In the genomic region with DNA sequence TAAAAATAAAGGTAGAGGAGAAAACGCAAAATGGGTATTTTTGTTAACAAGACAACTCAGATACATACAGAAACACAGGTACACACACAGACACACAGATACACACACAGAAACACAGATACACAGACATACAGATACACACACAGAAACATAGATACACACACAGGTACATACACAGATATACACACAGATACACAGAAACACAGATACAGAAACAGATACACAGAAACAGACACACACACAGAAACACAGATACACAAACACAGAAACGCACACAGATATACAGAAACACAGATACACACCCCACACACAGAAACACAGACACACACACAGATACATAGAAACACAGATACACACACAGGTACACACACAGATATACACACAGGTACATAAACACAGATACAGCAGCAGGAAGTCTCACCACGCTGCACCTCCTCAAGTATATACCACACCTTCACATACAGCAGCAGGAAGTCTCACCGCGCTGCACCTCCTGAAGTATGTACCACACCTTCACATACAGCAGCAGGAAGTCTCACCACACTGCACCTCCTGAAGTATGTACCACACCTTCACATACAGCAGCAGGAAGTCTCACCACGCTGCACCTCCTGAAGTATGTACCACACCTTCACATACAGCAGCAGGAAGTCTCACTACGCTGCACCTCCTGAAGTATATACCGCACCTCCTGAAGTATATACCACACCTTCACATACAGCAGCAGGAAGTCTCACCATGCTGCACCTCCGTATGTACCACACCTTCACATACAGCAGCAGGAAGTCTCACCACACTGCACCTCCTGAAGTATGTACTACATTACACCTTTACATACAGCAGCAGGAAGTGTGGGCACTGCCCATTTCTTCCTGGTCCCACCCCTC, we compare ENCODE assay signal across 10 cellular contexts.
DNase-seq lines count a peak whose midpoint lies in the region; ATAC-seq and TF ChIP-seq lines count a peak whose summit lies in the region.
"Had no signal": no experiment of that assay in that cellular context is flagged by ENCODE, and none has a peak within 500 bp of the region (broad histone marks: within the 10 kb centered on the region; RNA-seq: fewer than 3 reads in every experiment).

No MANE protein-coding gene starts in this region.

- peaks cover 55% of the 10 kb centered on the region for H3K36me3 Mint-ChIP-seq in T-helper 1 cell treated with Interleukin-12 subunit alpha and Interleukin-12 subunit beta and Interleukin-4 antibody, amounts not matched to agents 30 μg/mL and 1 μg/mL, for 36 hours (ENCODE audit: low read depth)
- no peaks in the 10 kb centered on the region for H3K36me3 Mint-ChIP-seq in glutamatergic neuron (ENCODE audit: unreplicated experiment)

- no peaks in the 10 kb centered on the region for H3K27me3 Mint-ChIP-seq in T-helper 1 cell treated with Interleukin-12 subunit alpha and Interleukin-12 subunit beta and Interleukin-4 antibody, amounts not matched to agents 30 μg/mL and 1 μg/mL, for 36 hours (ENCODE audit: low read depth)
- peaks cover 3% of the 10 kb centered on the region for H3K27me3 Mint-ChIP-seq in glutamatergic neuron (ENCODE audit: unreplicated experiment)

- no peak overlapping the region for H3K4me3 Mint-ChIP-seq in T-helper 1 cell treated with Interleukin-12 subunit alpha and Interleukin-12 subunit beta and Interleukin-4 antibody, amounts not matched to agents 30 μg/mL and 1 μg/mL, for 36 hours
- no peak overlapping the region for H3K4me3 Mint-ChIP-seq in glutamatergic neuron (ENCODE audit: unreplicated experiment)
- H3K4me3 Mint-ChIP-seq: nephron had no signal

- DNase-seq in activated T-cell treated with anti-CD3 and anti-CD28 coated beads, Interleukin-2, amount 50 U/mL, for 1 hour: peak; percentile 17
- DNase-seq in activated T-cell treated with anti-CD3 and anti-CD28 coated beads for 4 hours (no peak), glutamatergic neuron (peak; percentile 3), substantia nigra (lab: John Stamatoyannopoulos, UW) (no peak), medulla oblongata (ENCODE audit: extremely low spot score) (no peak), NCI-H1092 (lab: John Stamatoyannopoulos, UW) (no peak)
- DNase-seq: NCI-H748 treated with DMSO at 0.1 percent for 48 hours had no signal

- TF ChIP-seq CTCF in glutamatergic neuron (IDR thresholded peaks at IDR 0.05; ENCODE audit: partially characterized antibody, unreplicated experiment): no peak

- H3K27ac ChIP-seq in substantia nigra (ENCODE audit: low read depth, low read length, poor library complexity, severe bottlenecking): peak overlapping the region; percentile 80

- no peak for ATAC-seq in GM21390 (IDR thresholded peaks at IDR 0.05; ENCODE audit: unreplicated experiment)

- H3K4me1 Mint-ChIP-seq in T-helper 1 cell treated with Interleukin-12 subunit alpha and Interleukin-12 subunit beta and Interleukin-4 antibody, amounts not matched to agents 30 μg/mL and 1 μg/mL, for 36 hours (ENCODE audit: low read depth): peaks cover 24% of the 10 kb centered on the region
- H3K4me1 Mint-ChIP-seq in glutamatergic neuron (ENCODE audit: low read depth, unreplicated experiment): peaks cover 7% of the 10 kb centered on the region
- H3K4me1 Mint-ChIP-seq: nephron had no signal

- H3K9me3 Mint-ChIP-seq in T-helper 1 cell treated with Interleukin-12 subunit alpha and Interleukin-12 subunit beta and Interleukin-4 antibody, amounts not matched to agents 30 μg/mL and 1 μg/mL, for 36 hours: peaks cover 9% of the 10 kb centered on the region
- peaks cover 11% of the 10 kb centered on the region for H3K9me3 Mint-ChIP-seq in glutamatergic neuron (ENCODE audit: unreplicated experiment)
- H3K9me3 Mint-ChIP-seq: nephron had no signal

- H3K27ac Mint-ChIP-seq in T-helper 1 cell treated with Interleukin-12 subunit alpha and Interleukin-12 subunit beta and Interleukin-4 antibody, amounts not matched to agents 30 μg/mL and 1 μg/mL, for 36 hours: peak overlapping the region; percentile 87
- peak overlapping the region; percentile 28 for H3K27ac Mint-ChIP-seq in glutamatergic neuron (ENCODE audit: unreplicated experiment)
- H3K27ac Mint-ChIP-seq: nephron had no signal

Comparison
In these comparisons a context has a peak if more than half of its experiments do, and no peak if none do; other contexts are left out.
1. DNase-seq: peak in activated T-cell treated with anti-CD3 and anti-CD28 coated beads, Interleukin-2, amount 50 U/mL, for 1 hour (single experiment) and glutamatergic neuron (single experiment); none in activated T-cell treated with anti-CD3 and anti-CD28 coated beads for 4 hours (single experiment), substantia nigra (0 of 49), medulla oblongata (single experiment) and NCI-H1092 (single experiment).